In genomic region chr12:96172981-96173380, GRCh38 we compare ENCODE assay signal across 18 cellular contexts. TPM values are rescaled to one million over a fixed set of nuclear protein-coding genes. Genes with fewer than 3 reads are reported as not detected.
DNase-seq lines count a peak whose midpoint lies in the region; ATAC-seq lines count a peak whose summit lies in the region.
"Had no signal": no experiment of that assay in that cellular context is flagged by ENCODE, and none has a peak within 500 bp of the region (broad histone marks: within the 10 kb centered on the region; RNA-seq: fewer than 3 reads in every experiment).

No MANE protein-coding gene starts in this region.

- no peaks in the 10 kb centered on the region for H3K27me3 Mint-ChIP-seq in stimulated activated memory B cell treated with anti-CD40 and anti-IgM and Interleukin-4, amounts not matched to agents 10 μg/mL and 1 μg/mL and 100 μg/mL, for 72 hours
- H3K27me3 Mint-ChIP-seq: B cell had no signal

- peak overlapping the region; percentile 4 for H3K27ac Mint-ChIP-seq in stimulated activated memory B cell treated with anti-CD40 and anti-IgM and Interleukin-4, amounts not matched to agents 10 μg/mL and 1 μg/mL and 100 μg/mL, for 72 hours
- H3K27ac Mint-ChIP-seq: B cell; CD4-positive, CD25-positive, alpha-beta regulatory T cell; CD8-positive, alpha-beta T cell had no signal

- no peak for ATAC-seq in stimulated activated memory B cell treated with anti-CD40 and anti-IgM and Interleukin-4, amounts not matched to agents 10 μg/mL and 1 μg/mL and 100 μg/mL, for 72 hours
- ATAC-seq: CD8-positive, alpha-beta T cell; GM12878; HCT116 had no signal

- no peaks in the 10 kb centered on the region for H3K36me3 Mint-ChIP-seq in stimulated activated memory B cell treated with anti-CD40 and anti-IgM and Interleukin-4, amounts not matched to agents 10 μg/mL and 1 μg/mL and 100 μg/mL, for 72 hours
- H3K36me3 Mint-ChIP-seq: CD8-positive, alpha-beta T cell had no signal

- H3K4me3 Mint-ChIP-seq in stimulated activated memory B cell treated with anti-CD40 and anti-IgM and Interleukin-4, amounts not matched to agents 10 μg/mL and 1 μg/mL and 100 μg/mL, for 72 hours, result no peak overlapping the region
- H3K4me3 Mint-ChIP-seq: B cell; CD4-positive, CD25-positive, alpha-beta regulatory T cell; CD8-positive, alpha-beta T cell; H9 had no signal

- in situ Hi-C loops in G401 (cut with HindIII; ENCODE audit: low sequenced_read_pairs), result no loop called here

- DNase-seq in G401 (ENCODE audit: low spot score), result peak; percentile 93
- DNase-seq in NCI-H446 treated with DMSO at 0.1 percent for 48 hours (lab: John Stamatoyannopoulos, UW), result peak; percentile 20
- DNase-seq in cerebellum (ENCODE audit: low spot score), result peak; percentile 79
- DNase-seq in activated naive CD4-positive, alpha-beta T cell treated with anti-CD3 and anti-CD28 coated beads, Interleukin-2, amount 50 U/mL, for 16 hours, result no peak
- no peak for DNase-seq in NCI-H510A treated with DMSO at 0.1 percent for 48 hours (lab: John Stamatoyannopoulos, UW)
- no peak for DNase-seq in germinal center (ENCODE audit: low spot score)
- DNase-seq: Caco-2; CD4-positive, CD25-positive, alpha-beta regulatory T cell; CD8-positive, alpha-beta T cell; DMS153; DND-41; GDM1; GM23248; H9 had no signal

- peaks cover 3% of the 10 kb centered on the region for H3K9me3 Mint-ChIP-seq in stimulated activated memory B cell treated with anti-CD40 and anti-IgM and Interleukin-4, amounts not matched to agents 10 μg/mL and 1 μg/mL and 100 μg/mL, for 72 hours

- H3K4me1 Mint-ChIP-seq in stimulated activated memory B cell treated with anti-CD40 and anti-IgM and Interleukin-4, amounts not matched to agents 10 μg/mL and 1 μg/mL and 100 μg/mL, for 72 hours, result peaks cover 20% of the 10 kb centered on the region
- H3K4me1 Mint-ChIP-seq: H9 had no signal

RNA-seq across cellular contexts. Expression of gene ELK3, which starts 21.2 kb away (rescaled TPM):
- total RNA-seq in G401 (2014; rRNA removed; shearing (Covaris generic)), result 7.3 and 12.4 TPM in 2 replicates
- total RNA-seq in cerebellum, result 6.5 TPM

Comparison
In these comparisons a context has a peak if more than half of its experiments do, and no peak if none do; other contexts are left out.
1. DNase-seq: peak in G401 (single experiment), NCI-H446 treated with DMSO at 0.1 percent for 48 hours (single experiment) and cerebellum (single experiment); none in activated naive CD4-positive, alpha-beta T cell treated with anti-CD3 and anti-CD28 coated beads, Interleukin-2, amount 50 U/mL, for 16 hours (single experiment), NCI-H510A treated with DMSO at 0.1 percent for 48 hours (single experiment) and germinal center (single experiment).